21 cellular contexts compared by ENCODE assay signal in the genomic region with DNA sequence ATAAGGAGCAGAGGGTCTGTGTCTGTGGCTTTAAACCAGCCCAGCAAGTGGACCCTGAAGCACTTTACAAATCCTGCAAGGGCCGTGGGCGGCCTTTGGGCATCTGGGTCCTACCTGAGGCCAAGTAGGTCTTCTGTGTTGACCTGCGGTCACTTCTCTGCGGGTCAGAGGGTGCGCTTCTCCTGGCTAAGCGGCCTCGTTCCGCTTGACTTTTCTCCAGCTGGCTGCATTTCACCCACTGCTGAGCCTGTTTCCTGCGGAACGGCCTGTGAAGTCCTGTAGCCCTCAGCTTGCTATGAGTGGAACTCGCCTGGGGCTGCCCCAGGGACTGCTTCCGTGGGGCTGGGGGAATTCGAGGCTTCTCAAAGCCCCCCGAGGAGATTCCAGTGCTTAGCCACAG. TPM values are rescaled to one million over a fixed set of nuclear protein-coding genes. Genes with fewer than 3 reads are reported as not detected.
A peak's percentile ranks its signal among the peaks of the same experiment; 100 is the strongest.
DNase-seq lines count a peak whose midpoint lies in the region; ATAC-seq and TF ChIP-seq lines count a peak whose summit lies in the region.
"Had no signal": no experiment of that assay in that cellular context is flagged by ENCODE, and none has a peak within 500 bp of the region (broad histone marks: within the 10 kb centered on the region; RNA-seq: fewer than 3 reads in every experiment).

No MANE protein-coding gene starts in this region.

- H3K27ac Mint-ChIP-seq in CD14-positive monocyte = no peak overlapping the region
- no peak overlapping the region for H3K27ac Mint-ChIP-seq in neural progenitor cell
- H3K27ac Mint-ChIP-seq: activated CD4-positive, alpha-beta T cell treated with anti-CD3 and anti-CD28 coated beads for 36 hours; activated naive CD4-positive, alpha-beta T cell treated with anti-CD3 and anti-CD28 coated beads, Interleukin-2, amount 10 ng/mL, durations not matched to agents 7 days and 5 days had no signal

- H3K27me3 Mint-ChIP-seq in CD14-positive monocyte (ENCODE audit: low read depth in 3 of 3) (peaks cover 0 to 1% (median 0%) of the 10 kb centered on the region in 3 donors), neural progenitor cell (ENCODE audit: insufficient read depth, low read depth) (peaks cover 8% of the 10 kb centered on the region)
- H3K27me3 Mint-ChIP-seq: activated CD4-positive, alpha-beta T cell treated with anti-CD3 and anti-CD28 coated beads for 36 hours; activated naive CD4-positive, alpha-beta T cell treated with anti-CD3 and anti-CD28 coated beads, Interleukin-2, amount 10 ng/mL, durations not matched to agents 7 days and 5 days had no signal

- H3K9me3 ChIP-seq in neural progenitor cell (ENCODE audit: low read depth) = peaks cover 4% of the 10 kb centered on the region
- H3K9me3 ChIP-seq: esophagus muscularis mucosa, heart left ventricle, SJCRH30 had no signal

- H3K36me3 Mint-ChIP-seq in CD14-positive monocyte (peaks cover 66 to 67% of the 10 kb centered on the region in 2 donors), neural progenitor cell (no peaks in the 10 kb centered on the region)

- H3K4me2 ChIP-seq in neural progenitor cell = no peak overlapping the region
- H3K4me2 ChIP-seq: smooth muscle cell had no signal

- no peaks in the 10 kb centered on the region for H3K4me1 Mint-ChIP-seq in CD14-positive monocyte
- H3K4me1 Mint-ChIP-seq in neural progenitor cell = peaks cover 31% of the 10 kb centered on the region
- H3K4me1 Mint-ChIP-seq: activated CD4-positive, alpha-beta T cell treated with anti-CD3 and anti-CD28 coated beads for 36 hours; activated naive CD4-positive, alpha-beta T cell treated with anti-CD3 and anti-CD28 coated beads, Interleukin-2, amount 10 ng/mL, durations not matched to agents 7 days and 5 days had no signal

- H3K36me3 ChIP-seq in neural progenitor cell = no peaks in the 10 kb centered on the region
- H3K36me3 ChIP-seq: SJCRH30 had no signal

- peaks cover 14% of the 10 kb centered on the region for H3K4me1 ChIP-seq in neural progenitor cell
- H3K4me1 ChIP-seq: esophagus muscularis mucosa, parathyroid adenoma, SJCRH30 had no signal

- no peak overlapping the region for H2AFZ ChIP-seq in neural progenitor cell (replicated peaks)
- H2AFZ ChIP-seq: parathyroid adenoma had no signal

- no peaks in the 10 kb centered on the region for H3K79me2 ChIP-seq in neural progenitor cell (ENCODE audit: low read depth)
- H3K79me2 ChIP-seq: parathyroid adenoma had no signal

- no peak for TF ChIP-seq CTCF in CD14-positive monocyte (IDR thresholded peaks at IDR 0.05)
- TF ChIP-seq CTCF in neural progenitor cell (IDR thresholded peaks at IDR 0.05) = no peak

- ATAC-seq in HG02885 (IDR thresholded peaks at IDR 0.05; ENCODE audit: poor library complexity, unreplicated experiment) = peak; percentile 54
- ATAC-seq in GM21447 (IDR thresholded peaks at IDR 0.05; ENCODE audit: unreplicated experiment) = no peak
- ATAC-seq in HG03571 (IDR thresholded peaks at IDR 0.05; ENCODE audit: unreplicated experiment) = no peak
- ATAC-seq: activated CD4-positive, alpha-beta T cell treated with anti-CD3 and anti-CD28 coated beads for 36 hours; heart left ventricle had no signal

- H3K9me3 Mint-ChIP-seq in CD14-positive monocyte (no peaks in the 10 kb centered on the region), neural progenitor cell (no peaks in the 10 kb centered on the region)
- H3K9me3 Mint-ChIP-seq: activated naive CD4-positive, alpha-beta T cell treated with anti-CD3 and anti-CD28 coated beads, Interleukin-2, amount 10 ng/mL, durations not matched to agents 7 days and 5 days had no signal

- H3K27me3 ChIP-seq in neural progenitor cell = no peaks in the 10 kb centered on the region
- H3K27me3 ChIP-seq: esophagus muscularis mucosa, heart left ventricle, SJCRH30 had no signal

- H3K9ac ChIP-seq in neural progenitor cell = no peak overlapping the region
- H3K9ac ChIP-seq: parathyroid adenoma had no signal

- DNase-seq in CD14-positive monocyte (ENCODE audit: low spot score) (peak; percentile 25), islet precursor cell (peak; percentile 63), renal cortical epithelial cell (ENCODE audit: low read depth) (peak; percentile 51), neural progenitor cell (ENCODE audit: low spot score) (no peak)
- DNase-seq in activated CD4-positive, alpha-beta T cell treated with anti-CD3 and anti-CD28 coated beads, Interleukin-2, amount 50 U/mL, for 48 hours = no peak
- DNase-seq: activated CD4-positive, alpha-beta T cell treated with anti-CD3 and anti-CD28 coated beads for 36 hours; activated naive CD4-positive, alpha-beta T cell treated with anti-CD3 and anti-CD28 coated beads, Interleukin-2, amount 10 ng/mL, durations not matched to agents 7 days and 5 days; GF-D8; MM.1S; NCI-H2029 treated with DMSO at 0.1 percent for 48 hours; NCI-H510A treated with DMSO at 0.1 percent for 48 hours; OCI-M1; SJCRH30; stimulated activated naive CD4-positive, alpha-beta T cell treated with Interleukin-2 at 50 U/mL for 16 hours had no signal

- intact Hi-C loops in CD14-positive monocyte (cut with micrococcal nuclease) = no loop called here

- no peak overlapping the region for H3K27ac ChIP-seq in neural progenitor cell
- H3K27ac ChIP-seq: esophagus muscularis mucosa, heart left ventricle, parathyroid adenoma, SJCRH30 had no signal

- H3K4me3 Mint-ChIP-seq in CD14-positive monocyte (no peak overlapping the region), neural progenitor cell (no peak overlapping the region)
- H3K4me3 Mint-ChIP-seq: activated CD4-positive, alpha-beta T cell treated with anti-CD3 and anti-CD28 coated beads for 36 hours; activated naive CD4-positive, alpha-beta T cell treated with anti-CD3 and anti-CD28 coated beads, Interleukin-2, amount 10 ng/mL, durations not matched to agents 7 days and 5 days had no signal

- H4K20me1 ChIP-seq in neural progenitor cell (ENCODE audit: low read depth) = peaks cover 5% of the 10 kb centered on the region

- H3F3A ChIP-seq in neural progenitor cell (ENCODE audit: low read depth) = peaks cover 8% of the 10 kb centered on the region

- no peak overlapping the region for H3K4me3 ChIP-seq in neural progenitor cell
- H3K4me3 ChIP-seq: esophagus muscularis mucosa, heart left ventricle, SJCRH30, smooth muscle cell had no signal

RNA-seq across cellular contexts. Expression of a gene that starts 43.3 kb away (rescaled TPM):
- polyA plus RNA-seq in CD14-positive monocyte = 1 to 10 TPM; 2.7 to 4.3 TPM
- 15.0 and 39.6 TPM in 2 replicates for total RNA-seq in renal cortical epithelial cell
- 1.2 and 6.1 TPM in 2 replicates for total RNA-seq in neural progenitor cell (ENCODE audit: low replicate concordance)
- total RNA-seq: SJCRH30 had no signal

Comparison
In these comparisons a context has a peak if more than half of its experiments do, and no peak if none do; other contexts are left out.
1. DNase-seq: peak in CD14-positive monocyte (single experiment), islet precursor cell (single experiment) and renal cortical epithelial cell (single experiment); none in activated CD4-positive, alpha-beta T cell treated with anti-CD3 and anti-CD28 coated beads, Interleukin-2, amount 50 U/mL, for 48 hours (0 of 2) and neural progenitor cell (single experiment).